Comparison of ENCODE assay signal across 14 cellular contexts in the genomic region with DNA sequence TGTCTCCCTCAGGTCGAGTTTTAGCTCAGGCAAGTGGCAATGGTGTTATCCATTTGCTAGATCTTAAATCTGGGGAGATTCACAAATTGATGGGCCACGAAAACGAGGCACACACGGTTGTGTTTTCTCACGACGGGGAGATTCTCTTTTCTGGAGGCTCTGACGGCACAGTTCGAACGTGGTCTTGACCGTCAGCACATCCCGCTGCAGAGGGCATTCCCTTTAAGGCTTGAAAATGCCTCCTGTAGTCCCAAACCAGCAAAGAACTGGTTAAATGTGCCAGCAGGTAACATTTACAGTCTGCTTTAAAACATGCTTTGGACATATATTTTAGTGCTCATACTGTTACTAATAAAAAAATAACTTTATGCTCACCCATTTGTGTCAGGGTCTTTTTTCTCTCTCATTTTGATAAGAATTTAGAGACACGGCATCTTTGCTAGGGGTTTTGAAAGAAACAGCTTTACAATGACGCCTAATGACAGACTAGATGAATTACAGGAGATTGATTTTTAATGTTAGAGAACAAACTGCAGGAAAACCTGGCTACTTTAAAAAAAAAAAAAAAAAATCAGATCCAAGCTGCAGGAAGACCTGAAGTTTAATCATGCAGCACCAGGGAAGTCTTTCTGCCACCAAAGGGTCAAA. TPM values are rescaled to one million over a fixed set of nuclear protein-coding genes. Genes with fewer than 3 reads are reported as not detected.
DNase-seq lines count a peak whose midpoint lies in the region; ATAC-seq and TF ChIP-seq lines count a peak whose summit lies in the region.
"Had no signal": no experiment of that assay in that cellular context is flagged by ENCODE, and none has a peak within 500 bp of the region (broad histone marks: within the 10 kb centered on the region; RNA-seq: fewer than 3 reads in every experiment).

No MANE protein-coding gene starts in this region.

- POLR2A ChIA-PET in Caco-2 (lab: Charles Lee): interaction anchor here (0.6 kb wide), 1 partner anchor 557 kb away, joined by 3 read pairs; no protein-coding TSS in a partner anchor

- H3K9me3 Mint-ChIP-seq in Caco-2 (ENCODE audit: unreplicated experiment): no peaks in the 10 kb centered on the region
- H3K9me3 Mint-ChIP-seq: activated CD4-positive, alpha-beta memory T cell treated with anti-CD3 and anti-CD28 coated beads, Interleukin-2, amount 10 ng/mL, durations not matched to agents 7 days and 5 days; activated naive CD4-positive, alpha-beta T cell treated with anti-CD3 and anti-CD28 coated beads, Interleukin-2, amount 50 U/mL, for 24 hours; T-helper 2 cell treated with Interferon-gamma antibody and Interleukin-4, amounts not matched to agents 5 μg/mL and 100 μg/mL, for 36 hours had no signal

- H3K36me3 ChIP-seq in Caco-2 (ENCODE audit: control insufficient read depth, insufficient read depth, low read length) (no peaks in the 10 kb centered on the region), body of pancreas (replicated peaks in 1 of 2; ENCODE audit: insufficient read depth in 1 of 2, low read depth in 2 of 2) (no peaks in the 10 kb centered on the region), esophagus squamous epithelium (no peaks in the 10 kb centered on the region)

- no peak for TF ChIP-seq CTCF in Caco-2 (IDR thresholded peaks at IDR 0.05; ENCODE audit: insufficient read depth in 1 of 2, low read depth in 1 of 2, low read length in 1 of 2, severe bottlenecking in 1 of 2, unreplicated experiment in 1 of 2)
- no peak for TF ChIP-seq CTCF in body of pancreas (IDR thresholded peaks at IDR 0.05)
- TF ChIP-seq CTCF in esophagus squamous epithelium (IDR thresholded peaks at IDR 0.05): no peak

- no peak overlapping the region for H3K4me3 Mint-ChIP-seq in Caco-2 (ENCODE audit: unreplicated experiment)
- H3K4me3 Mint-ChIP-seq: activated CD4-positive, alpha-beta memory T cell treated with anti-CD3 and anti-CD28 coated beads, Interleukin-2, amount 10 ng/mL, durations not matched to agents 7 days and 5 days; activated naive CD4-positive, alpha-beta T cell treated with anti-CD3 and anti-CD28 coated beads, Interleukin-2, amount 50 U/mL, for 24 hours; T-helper 2 cell treated with Interferon-gamma antibody and Interleukin-4, amounts not matched to agents 5 μg/mL and 100 μg/mL, for 36 hours had no signal

- ATAC-seq in body of pancreas (no peak), HG03432 (IDR thresholded peaks at IDR 0.05; ENCODE audit: unreplicated experiment) (no peak)

- H3K27me3 Mint-ChIP-seq in Caco-2 (ENCODE audit: insufficient read depth, unreplicated experiment): no peaks in the 10 kb centered on the region
- H3K27me3 Mint-ChIP-seq: activated CD4-positive, alpha-beta memory T cell treated with anti-CD3 and anti-CD28 coated beads, Interleukin-2, amount 10 ng/mL, durations not matched to agents 7 days and 5 days had no signal

- H3K4me3 ChIP-seq in Caco-2 (ENCODE audit: low read depth, low read length) (no peak overlapping the region), body of pancreas (no peak overlapping the region), esophagus squamous epithelium (no peak overlapping the region)
- H3K4me3 ChIP-seq: coronary artery had no signal

- BruUV-seq in Caco-2 (replicated peaks; lab: Mats Ljungman, UMichigan): no TSS peak

- TF ChIP-seq POLR2A in body of pancreas (IDR thresholded peaks at IDR 0.05) (no peak), esophagus squamous epithelium (IDR thresholded peaks at IDR 0.05) (no peak)

- H3K9me3 ChIP-seq in Caco-2 (no peaks in the 10 kb centered on the region), body of pancreas (no peaks in the 10 kb centered on the region), esophagus squamous epithelium (no peaks in the 10 kb centered on the region)

- in situ Hi-C loops in SK-MEL-5 (cut with HindIII; ENCODE audit: low pct_unique_long_range_greater_than_20kb, low sequenced_read_pairs): no loop called here

- WGBS in body of pancreas, 2 donors: 31 to 32% methylated on average over 13 of the region's 13 CpGs
- 41 to 45% methylated on average over 13 of the region's 13 CpGs for WGBS in esophagus squamous epithelium, 2 donors

- no peak overlapping the region for H3K27ac Mint-ChIP-seq in Caco-2 (ENCODE audit: unreplicated experiment)
- H3K27ac Mint-ChIP-seq: activated CD4-positive, alpha-beta memory T cell treated with anti-CD3 and anti-CD28 coated beads, Interleukin-2, amount 10 ng/mL, durations not matched to agents 7 days and 5 days; activated naive CD4-positive, alpha-beta T cell treated with anti-CD3 and anti-CD28 coated beads, Interleukin-2, amount 50 U/mL, for 24 hours; T-helper 2 cell treated with Interferon-gamma antibody and Interleukin-4, amounts not matched to agents 5 μg/mL and 100 μg/mL, for 36 hours had no signal

- H3K4me1 Mint-ChIP-seq in Caco-2 (ENCODE audit: low read depth, unreplicated experiment): no peaks in the 10 kb centered on the region
- H3K4me1 Mint-ChIP-seq: activated CD4-positive, alpha-beta memory T cell treated with anti-CD3 and anti-CD28 coated beads, Interleukin-2, amount 10 ng/mL, durations not matched to agents 7 days and 5 days; activated naive CD4-positive, alpha-beta T cell treated with anti-CD3 and anti-CD28 coated beads, Interleukin-2, amount 50 U/mL, for 24 hours had no signal

- H3K27me3 ChIP-seq in Caco-2 (replicated peaks; ENCODE audit: control insufficient read depth, insufficient read depth, low read length): no peaks in the 10 kb centered on the region
- H3K27me3 ChIP-seq in body of pancreas: no peaks in the 10 kb centered on the region
- H3K27me3 ChIP-seq in esophagus squamous epithelium: no peaks in the 10 kb centered on the region

- H3K4me1 ChIP-seq in Caco-2 (no peaks in the 10 kb centered on the region), body of pancreas (no peaks in the 10 kb centered on the region), esophagus squamous epithelium (no peaks in the 10 kb centered on the region)

- H3K27ac ChIP-seq in body of pancreas: no peak overlapping the region
- H3K27ac ChIP-seq in esophagus squamous epithelium: no peak overlapping the region
- H3K27ac ChIP-seq: coronary artery had no signal

- intact Hi-C loops in Caco-2 (cut with micrococcal nuclease; ENCODE audit: unreplicated experiment) (loop anchor here (1.0 kb wide), 1 partner anchor 31 kb away; no protein-coding TSS in a partner anchor), body of pancreas (cut with DNase I) (no loop called here), esophagus squamous epithelium (cut with DNase I) (no loop called here)

- DNase-seq in DMS53 (lab: John Stamatoyannopoulos, UW) (peak; percentile 62), NCI-H1105 treated with DMSO at 0.1 percent for 48 hours (lab: John Stamatoyannopoulos, UW) (peak; percentile 46), SK-MEL-5 (ENCODE audit: low read depth, low spot score) (peak; percentile 2), midbrain (lab: John Stamatoyannopoulos, UW) (peak; percentile 20), Caco-2 (no peak), body of pancreas (no peak), esophagus squamous epithelium (lab: John Stamatoyannopoulos, UW) (no peak)

- CTCF ChIA-PET in Caco-2 (lab: Charles Lee): no interaction called here

- no peaks in the 10 kb centered on the region for H3K36me3 Mint-ChIP-seq in Caco-2 (ENCODE audit: insufficient read depth, unreplicated experiment)
- H3K36me3 Mint-ChIP-seq: activated naive CD4-positive, alpha-beta T cell treated with anti-CD3 and anti-CD28 coated beads, Interleukin-2, amount 50 U/mL, for 24 hours had no signal

RNA-seq across cellular contexts. Expression of gene VWC2L, which starts 0.6 kb away (rescaled TPM):
- not detected in 2 replicates for total RNA-seq in SK-MEL-5 (2014; rRNA removed; shearing (Covaris generic))
- not detected in 2 replicates for polyA plus RNA-seq in SK-MEL-5 (2015; cell fraction: cytosol; rRNA removed)
- not detected in 2 replicates for polyA plus RNA-seq in SK-MEL-5 (2015; cell fraction: nucleus; rRNA removed)
- total RNA-seq in Caco-2 (2022) (not detected in 2 replicates), body of pancreas (not detected), esophagus squamous epithelium (not detected)
- total RNA-seq: activated CD4-positive, alpha-beta memory T cell treated with anti-CD3 and anti-CD28 coated beads, Interleukin-2, amount 10 ng/mL, durations not matched to agents 7 days and 5 days; sciatic nerve; subcutaneous adipose tissue had no signal

Comparison
In these comparisons a context has a peak if more than half of its experiments do, and no peak if none do; other contexts are left out.
1. DNase-seq: peak in DMS53 (single experiment), NCI-H1105 treated with DMSO at 0.1 percent for 48 hours (single experiment), SK-MEL-5 (single experiment) and midbrain (single experiment); none in Caco-2 (0 of 2), body of pancreas (0 of 4) and esophagus squamous epithelium (single experiment).